Comparison of ENCODE assay signal across 26 cellular contexts in genomic region chr5:149220750-149221149, GRCh38. TPM values are rescaled to one million over a fixed set of nuclear protein-coding genes. Genes with fewer than 3 reads are reported as not detected.
DNase-seq lines count a peak whose midpoint lies in the region; ATAC-seq and TF ChIP-seq lines count a peak whose summit lies in the region.
"Had no signal": no experiment of that assay in that cellular context is flagged by ENCODE, and none has a peak within 500 bp of the region (broad histone marks: within the 10 kb centered on the region; RNA-seq: fewer than 3 reads in every experiment).

No MANE protein-coding gene starts in this region.

- H3K4me3 ChIP-seq in ACC112 (ENCODE audit: low read depth, low read length): no peak overlapping the region
- no peak overlapping the region for H3K4me3 ChIP-seq in IMR-90 (ENCODE audit: insufficient read depth, low read depth, low read length)
- H3K4me3 ChIP-seq in dorsolateral prefrontal cortex: peak overlapping the region in 1 of 59 donors; percentile 17
- H3K4me3 ChIP-seq in neural progenitor cell: no peak overlapping the region
- H3K4me3 ChIP-seq: adrenal gland, ovary, suprapubic skin, uterus had no signal

- dilution Hi-C loops in IMR-90 (cut with HindIII; ENCODE audit: low sequenced_read_pairs, unreplicated experiment): no loop called here

- CTCF ChIA-PET in IMR-90 (lab: Yijun Ruan, JAX): no interaction called here

- DNase-seq in IMR-90: no peak
- no peak for DNase-seq in dorsolateral prefrontal cortex
- no peak for DNase-seq in neural progenitor cell (ENCODE audit: low spot score)
- DNase-seq in SIG-M5 (lab: John Stamatoyannopoulos, UW): no peak
- DNase-seq in HuH-7.5 (ENCODE audit: low spot score): no peak
- DNase-seq: activated CD4-positive, CD25-positive, alpha-beta regulatory T cell treated with anti-CD3 and anti-CD28 coated beads, Interleukin-2, amount 50 U/mL, for 72 hours; activated T-cell treated with anti-CD3 and anti-CD28 coated beads, Interleukin-2, amount 50 U/mL, for 1 hour; adrenal gland; CD4-positive, alpha-beta T cell; central memory CD4-positive, alpha-beta T cell; DMS153; foreskin keratinocyte; GDM1; MM.1S; naive thymus-derived CD8-positive, alpha-beta T cell; NCI-H1436 treated with DMSO at 0.1 percent for 48 hours; NCI-H2171; NCI-H748 treated with DMSO at 0.1 percent for 48 hours; ovary; SHP77 treated with DMSO at 0.1 percent for 48 hours; uterus had no signal

- H3K27me3 Mint-ChIP-seq in neural progenitor cell (ENCODE audit: insufficient read depth, low read depth): peaks cover 5% of the 10 kb centered on the region
- H3K27me3 Mint-ChIP-seq: CD4-positive, alpha-beta T cell; naive thymus-derived CD8-positive, alpha-beta T cell had no signal

- no peaks in the 10 kb centered on the region for H3F3A ChIP-seq in neural progenitor cell (ENCODE audit: low read depth)

- H3K23ac ChIP-seq in IMR-90 (ENCODE audit: low read depth, low read length): peak overlapping the region; percentile 84

- no peak overlapping the region for H2AFZ ChIP-seq in ACC112 (ENCODE audit: low read length, unreplicated experiment)
- peak overlapping the region; percentile 4 for H2AFZ ChIP-seq in IMR-90 (replicated peaks; ENCODE audit: low read length, poor library complexity)
- H2AFZ ChIP-seq in neural progenitor cell (replicated peaks): no peak overlapping the region

- POLR2A ChIA-PET in IMR-90 (lab: Charles Lee; ENCODE audit: unreplicated experiment): no interaction called here

- peaks cover 17 to 50% of the 10 kb centered on the region in 2 experiments; a peak in 3 of 4 replicates for H3K79me1 ChIP-seq in IMR-90 (ENCODE audit: low read depth in 1 of 2, low read length in 2 of 2)

- H3K4me1 ChIP-seq in ACC112 (ENCODE audit: control insufficient read depth, insufficient read depth, low read length, unreplicated experiment): peaks cover 27% of the 10 kb centered on the region
- peaks cover 43% of the 10 kb centered on the region for H3K4me1 ChIP-seq in IMR-90 (ENCODE audit: control insufficient read depth, insufficient read depth, low read length)
- H3K4me1 ChIP-seq in neural progenitor cell: no peaks in the 10 kb centered on the region
- H3K4me1 ChIP-seq: foreskin keratinocyte, uterus had no signal

- peaks cover 52% of the 10 kb centered on the region for H3K9me1 ChIP-seq in IMR-90 (ENCODE audit: insufficient read depth, low read length)

- H2AK5ac ChIP-seq in IMR-90 (ENCODE audit: low read depth, low read length): peak overlapping the region; percentile 85

- H3K27me3 ChIP-seq in ACC112 (ENCODE audit: insufficient read depth, low read length) (no peaks in the 10 kb centered on the region), IMR-90 (ENCODE audit: control insufficient read depth, insufficient read depth, low read length) (no peaks in the 10 kb centered on the region), dorsolateral prefrontal cortex (no peaks in the 10 kb centered on the region), neural progenitor cell (no peaks in the 10 kb centered on the region)
- H3K27me3 ChIP-seq: adrenal gland, foreskin keratinocyte, ovary, suprapubic skin, uterus had no signal

- TF ChIP-seq RAD21 in IMR-90 (IDR thresholded peaks at IDR 0.05; ENCODE audit: low read length): no peak

- no peak overlapping the region for H3K27ac Mint-ChIP-seq in neural progenitor cell
- H3K27ac Mint-ChIP-seq: CD4-positive, alpha-beta T cell had no signal

- H3K79me2 ChIP-seq in ACC112 (ENCODE audit: control insufficient read depth, insufficient read depth, low read length, unreplicated experiment) (peaks cover 8% of the 10 kb centered on the region), neural progenitor cell (ENCODE audit: low read depth) (no peaks in the 10 kb centered on the region)

- H4K91ac ChIP-seq in IMR-90 (ENCODE audit: insufficient read depth, low read depth, low read length): peak overlapping the region; percentile 96

- no TSS peak for BruUV-seq in IMR-90 (replicated peaks; lab: Mats Ljungman, UMichigan)

- H4K5ac ChIP-seq in IMR-90 (ENCODE audit: low read depth, low read length): peak overlapping the region; percentile 98

- H3K4me1 Mint-ChIP-seq in neural progenitor cell: no peaks in the 10 kb centered on the region

- 100% methylated on average over 2 of the region's 2 CpGs; no CpG with 5 or more reads in 1 of the 2 experiments for WGBS in IMR-90 (ENCODE audit: extremely low coverage in 2 of 2, insufficient read length in 1 of 2), 2 experiments

- no peaks in the 10 kb centered on the region for H3K36me3 Mint-ChIP-seq in neural progenitor cell
- H3K36me3 Mint-ChIP-seq: naive thymus-derived CD8-positive, alpha-beta T cell had no signal

- peak overlapping the region; percentile 94 for H3K4ac ChIP-seq in IMR-90 (ENCODE audit: low read depth, low read length)

- H2BK120ac ChIP-seq in IMR-90 (ENCODE audit: low read depth, low read length): peak overlapping the region; percentile 92

- ATAC-seq in IMR-90 (ENCODE audit: low read depth) (no peak), HG02938 (IDR thresholded peaks at IDR 0.05; ENCODE audit: unreplicated experiment) (no peak)
- ATAC-seq: foreskin keratinocyte; naive thymus-derived CD8-positive, alpha-beta T cell had no signal

- in situ Hi-C loops in IMR-90 (cut with MboI; ENCODE audit: low sequenced_read_pairs): no loop called here

- peak overlapping the region; percentile 71 for H3K4me2 ChIP-seq in IMR-90 (ENCODE audit: low read depth, low read length)
- no peak overlapping the region for H3K4me2 ChIP-seq in neural progenitor cell

- H3K36me3 ChIP-seq in ACC112 (ENCODE audit: insufficient read depth, low read length) (peaks cover 38% of the 10 kb centered on the region; the same call in 1 of the 2 replicates), IMR-90 (ENCODE audit: control insufficient read depth, insufficient read depth, low read length) (peaks cover 26% of the 10 kb centered on the region), neural progenitor cell (no peaks in the 10 kb centered on the region)
- H3K36me3 ChIP-seq: adrenal gland, ovary, suprapubic skin, uterus had no signal

- H3K9me3 Mint-ChIP-seq in neural progenitor cell: no peaks in the 10 kb centered on the region
- H3K9me3 Mint-ChIP-seq: CD4-positive, alpha-beta T cell; naive thymus-derived CD8-positive, alpha-beta T cell had no signal

- peak overlapping the region; percentile 8 for H3K4me3 Mint-ChIP-seq in neural progenitor cell
- H3K4me3 Mint-ChIP-seq: CD4-positive, alpha-beta T cell; naive thymus-derived CD8-positive, alpha-beta T cell had no signal

- peak overlapping the region; percentile 85 for H2BK20ac ChIP-seq in IMR-90 (ENCODE audit: low read depth, low read length)

- H4K20me1 ChIP-seq in IMR-90 (ENCODE audit: insufficient read depth, low read length): peaks cover 3% of the 10 kb centered on the region; the same call in 1 of the 2 replicates
- H4K20me1 ChIP-seq in neural progenitor cell (ENCODE audit: low read depth): no peaks in the 10 kb centered on the region

- peak overlapping the region; percentile 44; the same call in 1 of the 2 replicates for H3K56ac ChIP-seq in IMR-90 (ENCODE audit: extremely low read depth, insufficient read depth, low read length)

- H3K9ac ChIP-seq in IMR-90 (ENCODE audit: low read depth, low read length): peak overlapping the region; percentile 39
- no peak overlapping the region for H3K9ac ChIP-seq in neural progenitor cell

- peak overlapping the region; percentile 20 to 82 for H4K8ac ChIP-seq in IMR-90 (ENCODE audit: low read depth in 2 of 2, low read length in 2 of 2)

- TF ChIP-seq POLR2A in IMR-90 (IDR thresholded peaks at IDR 0.05; ENCODE audit: low read depth, low read length): no peak

- TF ChIP-seq CTCF in IMR-90 (conservative IDR thresholded peaks at IDR 0.05; ENCODE audit: low read depth, low read length): no peak
- TF ChIP-seq CTCF in dorsolateral prefrontal cortex (IDR thresholded peaks at IDR 0.05 in 54 of 56, conservative IDR thresholded peaks at IDR 0.05 in 2 of 56; ENCODE audit: low read depth in 1 of 56, partially characterized antibody in 56 of 56): no peak
- TF ChIP-seq CTCF in neural progenitor cell (IDR thresholded peaks at IDR 0.05): no peak

- peak overlapping the region; percentile 63 for H3K27ac ChIP-seq in ACC112 (ENCODE audit: low read depth, low read length)
- peak overlapping the region; percentile 88 for H3K27ac ChIP-seq in IMR-90 (ENCODE audit: insufficient read depth, low read length)
- H3K27ac ChIP-seq in dorsolateral prefrontal cortex: peak overlapping the region in 39 of 59 donors; percentile 0 to 84 (median 39)
- H3K27ac ChIP-seq in neural progenitor cell: no peak overlapping the region
- H3K27ac ChIP-seq: epithelial cell of prostate, foreskin keratinocyte, ovary, suprapubic skin, uterus had no signal

- intact Hi-C loops in IMR-90 (cut with micrococcal nuclease) (no loop called here), dorsolateral prefrontal cortex (cut with DNase I) (no loop called here)

- H2BK15ac ChIP-seq in IMR-90 (ENCODE audit: low read depth, low read length): peak overlapping the region; percentile 16; the same call in 2 of the 3 replicates

- H3K18ac ChIP-seq in IMR-90 (ENCODE audit: low read depth, low read length): peak overlapping the region; percentile 98

- peak overlapping the region; percentile 90 for H2BK5ac ChIP-seq in IMR-90 (ENCODE audit: low read depth, low read length, poor library complexity, severe bottlenecking)

- H3K14ac ChIP-seq in IMR-90 (replicated peaks; ENCODE audit: low read depth, low read length): peak overlapping the region; percentile 78

- peak overlapping the region; percentile 11 for H2AK9ac ChIP-seq in IMR-90 (replicated peaks; ENCODE audit: low read depth, low read length, poor library complexity)

- H3K9me3 ChIP-seq in IMR-90 (ENCODE audit: control insufficient read depth, insufficient read depth, low read length) (no peaks in the 10 kb centered on the region), neural progenitor cell (ENCODE audit: low read depth) (no peaks in the 10 kb centered on the region)
- H3K9me3 ChIP-seq: adrenal gland, ovary, suprapubic skin, uterus had no signal

TF ChIP-seq in IMR-90, 13 proteins besides CTCF, POLR2A, EP300 and RAD21 (continues in another document):
- no peak for TF ChIP-seq CHD1 (IDR thresholded peaks at IDR 0.05; ENCODE audit: low read depth, low read length)
- TF ChIP-seq MAZ (IDR thresholded peaks at IDR 0.05; ENCODE audit: borderline replicate concordance, low read depth, low read length): no peak
- no peak for TF ChIP-seq SMC3 (IDR thresholded peaks at IDR 0.05; ENCODE audit: low read depth, low read length)
- TF ChIP-seq RCOR1 (IDR thresholded peaks at IDR 0.05; ENCODE audit: insufficient replicate concordance, low read length): no peak
- no peak for TF ChIP-seq BHLHE40 (IDR thresholded peaks at IDR 0.05; ENCODE audit: low read depth, low read length)
- no peak for TF ChIP-seq MXI1 (IDR thresholded peaks at IDR 0.05; ENCODE audit: borderline replicate concordance, low read depth, low read length)

RNA-seq across cellular contexts. Expression of gene AFAP1L1, which starts 50.9 kb away (rescaled TPM):
- total RNA-seq in IMR-90 (2012; rRNA removed) (5.3 and 5.7 TPM in 2 replicates), dorsolateral prefrontal cortex (10 to 100 TPM in 3 of 120 experiments, 1 to 10 TPM in 116, under 1 TPM in 1; 0.86 to 11.0 (median 4.3) TPM), neural progenitor cell (ENCODE audit: low replicate concordance) (0.34 and 0.36 TPM in 2 replicates)
- 2.9 and 3.3 TPM in 2 replicates for polyA plus RNA-seq in IMR-90 (2012; rRNA removed)
- 2.4 and 2.9 TPM in 2 replicates for polyA plus RNA-seq in IMR-90 (2012; cell fraction: cytosol; rRNA removed)
- polyA plus RNA-seq in IMR-90 (2012; cell fraction: nucleus; rRNA removed; ENCODE audit: low replicate concordance): 2.3 and 2.4 TPM in 2 replicates
- total RNA-seq: OCI-LY7 had no signal
